14 cellular contexts compared by ENCODE assay signal in genomic region chr11:126385991-126386728, GRCh38. TPM values are rescaled to one million over a fixed set of nuclear protein-coding genes. Genes with fewer than 3 reads are reported as not detected.
DNase-seq lines count a peak whose midpoint lies in the region; ATAC-seq and TF ChIP-seq lines count a peak whose summit lies in the region.
"Had no signal": no experiment of that assay in that cellular context is flagged by ENCODE, and none has a peak within 500 bp of the region (broad histone marks: within the 10 kb centered on the region; RNA-seq: fewer than 3 reads in every experiment).

No MANE protein-coding gene starts in this region.

- no peaks in the 10 kb centered on the region for H3K27me3 ChIP-seq in HL-60 (ENCODE audit: insufficient read depth, poor library complexity, severe bottlenecking)
- H3K27me3 ChIP-seq in lower lobe of right lung (ENCODE audit: low read depth) = no peaks in the 10 kb centered on the region
- H3K27me3 ChIP-seq: SJSA1 had no signal

- TF ChIP-seq CTCF in HL-60 (IDR thresholded peaks at IDR 0.05; ENCODE audit: insufficient read depth, low read length) (no peak), chondrocyte (IDR thresholded peaks at IDR 0.05) (no peak), lower lobe of right lung (IDR thresholded peaks at IDR 0.05) (no peak)

- no peaks in the 10 kb centered on the region for H3K9me3 Mint-ChIP-seq in chondrocyte (ENCODE audit: low read depth)
- H3K9me3 Mint-ChIP-seq in stimulated activated effector memory CD8-positive, alpha-beta T cell treated with anti-CD3 and anti-CD28 coated beads, Interleukin-12 subunit alpha, Interleukin-12 subunit beta, amount 100 ng/mL, for 72 hours = no peaks in the 10 kb centered on the region
- H3K9me3 Mint-ChIP-seq: activated CD4-positive, alpha-beta T cell treated with anti-CD3 and anti-CD28 coated beads, Interleukin-2, amount 10 ng/mL, durations not matched to agents 24 days and 14 days; activated naive CD4-positive, alpha-beta T cell treated with anti-CD3 and anti-CD28 coated beads, Interleukin-2, amount 50 U/mL, for 24 hours had no signal

- H3K4me1 Mint-ChIP-seq in chondrocyte (ENCODE audit: low read depth) = peaks cover 32% of the 10 kb centered on the region
- peaks cover 23% of the 10 kb centered on the region for H3K4me1 Mint-ChIP-seq in stimulated activated effector memory CD8-positive, alpha-beta T cell treated with anti-CD3 and anti-CD28 coated beads, Interleukin-12 subunit alpha, Interleukin-12 subunit beta, amount 100 ng/mL, for 72 hours
- H3K4me1 Mint-ChIP-seq: activated naive CD4-positive, alpha-beta T cell treated with anti-CD3 and anti-CD28 coated beads, Interleukin-2, amount 50 U/mL, for 24 hours had no signal

- H3K36me3 ChIP-seq in lower lobe of right lung = no peaks in the 10 kb centered on the region
- H3K36me3 ChIP-seq: SJSA1 had no signal

- H3K4me3 ChIP-seq in HL-60 (replicated peaks; ENCODE audit: insufficient read depth, low read length) (no peak overlapping the region), lower lobe of right lung (no peak overlapping the region)
- H3K4me3 ChIP-seq: SJSA1 had no signal

- H3K9me3 ChIP-seq in lower lobe of right lung = no peaks in the 10 kb centered on the region
- H3K9me3 ChIP-seq: SJSA1 had no signal

- no peak overlapping the region for H3K4me3 Mint-ChIP-seq in chondrocyte (ENCODE audit: unreplicated experiment)
- no peak overlapping the region for H3K4me3 Mint-ChIP-seq in stimulated activated effector memory CD8-positive, alpha-beta T cell treated with anti-CD3 and anti-CD28 coated beads, Interleukin-12 subunit alpha, Interleukin-12 subunit beta, amount 100 ng/mL, for 72 hours
- H3K4me3 Mint-ChIP-seq: activated CD4-positive, alpha-beta T cell treated with anti-CD3 and anti-CD28 coated beads, Interleukin-2, amount 10 ng/mL, durations not matched to agents 24 days and 14 days; activated naive CD4-positive, alpha-beta T cell treated with anti-CD3 and anti-CD28 coated beads, Interleukin-2, amount 50 U/mL, for 24 hours had no signal

- intact Hi-C loops in lower lobe of right lung (cut with DNase I) = no loop called here

- H3K36me3 Mint-ChIP-seq in chondrocyte (ENCODE audit: low read depth) = no peaks in the 10 kb centered on the region
- no peaks in the 10 kb centered on the region for H3K36me3 Mint-ChIP-seq in stimulated activated effector memory CD8-positive, alpha-beta T cell treated with anti-CD3 and anti-CD28 coated beads, Interleukin-12 subunit alpha, Interleukin-12 subunit beta, amount 100 ng/mL, for 72 hours
- H3K36me3 Mint-ChIP-seq: activated naive CD4-positive, alpha-beta T cell treated with anti-CD3 and anti-CD28 coated beads, Interleukin-2, amount 50 U/mL, for 24 hours had no signal

- no peaks in the 10 kb centered on the region for H3K27me3 Mint-ChIP-seq in chondrocyte (ENCODE audit: low read depth)
- H3K27me3 Mint-ChIP-seq: activated CD4-positive, alpha-beta T cell treated with anti-CD3 and anti-CD28 coated beads, Interleukin-2, amount 10 ng/mL, durations not matched to agents 24 days and 14 days; activated naive CD4-positive, alpha-beta T cell treated with anti-CD3 and anti-CD28 coated beads, Interleukin-2, amount 50 U/mL, for 24 hours had no signal

- ATAC-seq in lower lobe of right lung (peak in 1 of 2 donors; percentile 25), HG03159 (IDR thresholded peaks at IDR 0.05; ENCODE audit: unreplicated experiment) (no peak), GM21619 (IDR thresholded peaks at IDR 0.05; ENCODE audit: unreplicated experiment) (no peak)
- ATAC-seq in stimulated activated effector memory CD8-positive, alpha-beta T cell treated with anti-CD3 and anti-CD28 coated beads, Interleukin-12 subunit alpha, Interleukin-12 subunit beta, amount 100 ng/mL, for 72 hours = no peak

- DNase-seq in HL-60 (ENCODE audit: low read depth in 1 of 2, low spot score in 1 of 2) (peak in 1 of 2 experiments; percentile 16), chondrocyte (ENCODE audit: low spot score) (peak; percentile 54), lower lobe of right lung (no peak), NCI-H2107 treated with DMSO at 0.1 percent for 48 hours (lab: John Stamatoyannopoulos, UW; ENCODE audit: unreplicated experiment) (no peak), H4 (ENCODE audit: low spot score) (no peak)
- DNase-seq in stimulated activated effector memory CD8-positive, alpha-beta T cell treated with anti-CD3 and anti-CD28 coated beads, Interleukin-12 subunit alpha, Interleukin-12 subunit beta, amount 100 ng/mL, for 72 hours (ENCODE audit: low spot score in 2 of 2) = no peak
- DNase-seq: activated CD4-positive, alpha-beta T cell treated with anti-CD3 and anti-CD28 coated beads, Interleukin-2, amount 10 ng/mL, durations not matched to agents 24 days and 14 days; effector CD8-positive, alpha-beta T cell; NCI-H1436 treated with DMSO at 0.1 percent for 48 hours had no signal

- H3K27ac Mint-ChIP-seq in chondrocyte (ENCODE audit: unreplicated experiment) = peak overlapping the region; percentile 1
- peak overlapping the region; percentile 64 for H3K27ac Mint-ChIP-seq in stimulated activated effector memory CD8-positive, alpha-beta T cell treated with anti-CD3 and anti-CD28 coated beads, Interleukin-12 subunit alpha, Interleukin-12 subunit beta, amount 100 ng/mL, for 72 hours
- H3K27ac Mint-ChIP-seq: activated CD4-positive, alpha-beta T cell treated with anti-CD3 and anti-CD28 coated beads, Interleukin-2, amount 10 ng/mL, durations not matched to agents 24 days and 14 days; activated naive CD4-positive, alpha-beta T cell treated with anti-CD3 and anti-CD28 coated beads, Interleukin-2, amount 50 U/mL, for 24 hours had no signal

- peaks cover 27% of the 10 kb centered on the region for H3K4me1 ChIP-seq in lower lobe of right lung
- H3K4me1 ChIP-seq: SJSA1 had no signal

- peak overlapping the region; percentile 70 for H3K27ac ChIP-seq in HL-60 (replicated peaks)
- peak overlapping the region; percentile 49 for H3K27ac ChIP-seq in lower lobe of right lung
- H3K27ac ChIP-seq: KMS-11, SJSA1 had no signal

RNA-seq across cellular contexts. Expression of gene ST3GAL4, which starts 30.7 kb away (rescaled TPM):
- total RNA-seq in chondrocyte (30.7 to 75.9 TPM (median 30.9 TPM) in 3 replicates), lower lobe of right lung (26.2 TPM)
- total RNA-seq in H4 (2014; rRNA removed; shearing (Covaris generic)) = 49.8 and 55.9 TPM in 2 replicates
